ENCODE assay signal across 9 cellular contexts in the genomic region with DNA sequence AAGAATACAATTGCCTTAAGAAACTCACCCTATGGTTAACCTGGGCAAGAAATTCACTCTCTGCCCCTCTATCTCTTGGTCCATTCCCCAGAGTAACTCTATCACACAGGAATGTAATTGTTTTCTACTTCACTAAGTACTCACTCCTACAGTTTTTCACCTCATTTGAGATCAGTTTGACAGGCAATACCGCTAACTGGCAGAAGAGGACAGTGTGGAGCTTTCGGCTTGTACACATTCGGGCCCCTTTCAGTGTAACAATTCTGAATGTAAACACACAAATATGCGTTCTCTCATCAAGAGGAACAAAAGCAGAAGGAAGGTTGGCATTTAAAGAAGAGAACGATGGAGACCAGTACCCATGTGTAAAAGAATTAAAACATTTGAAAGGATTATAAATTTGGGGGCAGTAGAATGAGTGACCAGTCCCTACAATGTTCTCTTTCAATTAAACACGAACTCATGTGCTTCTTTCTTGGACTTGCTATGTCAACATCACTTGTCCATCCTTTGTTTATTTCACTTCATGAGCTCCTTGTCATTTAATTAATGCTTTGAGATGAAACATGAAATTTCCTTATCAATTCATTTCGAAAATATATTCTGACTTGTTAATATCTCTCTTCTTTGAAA.
DNase-seq lines count a peak whose midpoint lies in the region; ATAC-seq and TF ChIP-seq lines count a peak whose summit lies in the region.
"Had no signal": no experiment of that assay in that cellular context is flagged by ENCODE, and none has a peak within 500 bp of the region (broad histone marks: within the 10 kb centered on the region; RNA-seq: fewer than 3 reads in every experiment).

No MANE protein-coding gene starts in this region.

- 38 to 39% methylated on average over 7 of the region's 7 CpGs for WGBS in body of pancreas, 2 donors

- peak; percentile 31 for DNase-seq in EL
- no peak for DNase-seq in Peyer's patch
- DNase-seq in foreskin fibroblast = peak; percentile 3 to 28
- DNase-seq in activated T-cell treated with anti-CD3 and anti-CD28 coated beads, Interleukin-2, amount 50 U/mL, for 24 hours = no peak
- DNase-seq in coronary artery (ENCODE audit: low spot score) = no peak
- DNase-seq in body of pancreas = no peak
- DNase-seq in activated T-cell treated with anti-CD3 and anti-CD28 coated beads, Interleukin-2, amount 50 U/mL, for 1 hour = no peak

- CTCF ChIA-PET in HEK293 (lab: Yijun Ruan, JAX) = interaction anchor here (0.6 to 1.1 kb wide), 10 partner anchors 18 to 868 kb away, joined by 3 to 5 read pairs (median 4); no protein-coding TSS in a partner anchor

- H3K9me3 Mint-ChIP-seq in activated T-cell treated with anti-CD3 and anti-CD28 coated beads, Interleukin-2, amount 50 U/mL, for 24 hours = no peaks in the 10 kb centered on the region

- no peaks in the 10 kb centered on the region for H3K36me3 ChIP-seq in HEK293 (ENCODE audit: control insufficient read depth in 2 of 2, insufficient read depth in 1 of 2, low read length in 2 of 2)
- no peaks in the 10 kb centered on the region for H3K36me3 ChIP-seq in Peyer's patch
- no peaks in the 10 kb centered on the region for H3K36me3 ChIP-seq in body of pancreas (replicated peaks in 1 of 2; ENCODE audit: insufficient read depth in 1 of 2, low read depth in 2 of 2)
- H3K36me3 ChIP-seq: neutrophil had no signal

- H3K4me3 ChIP-seq in HEK293 (ENCODE audit: low read depth, low read length) = no peak overlapping the region
- no peak overlapping the region for H3K4me3 ChIP-seq in Peyer's patch
- H3K4me3 ChIP-seq in foreskin fibroblast (ENCODE audit: low read depth in 1 of 2, low read length in 2 of 2) = no peak overlapping the region
- no peak overlapping the region for H3K4me3 ChIP-seq in coronary artery
- H3K4me3 ChIP-seq in body of pancreas = no peak overlapping the region

- intact Hi-C loops in body of pancreas (cut with DNase I) = no loop called here

- H3K27ac ChIP-seq in HEK293 (ENCODE audit: extremely low read depth, low read depth, low read length) = no peak overlapping the region
- H3K27ac ChIP-seq in Peyer's patch = no peak overlapping the region
- no peak overlapping the region for H3K27ac ChIP-seq in coronary artery
- no peak overlapping the region for H3K27ac ChIP-seq in body of pancreas
- H3K27ac ChIP-seq: neutrophil had no signal

- no peak for ATAC-seq in body of pancreas

- H3K4me1 Mint-ChIP-seq in activated T-cell treated with anti-CD3 and anti-CD28 coated beads, Interleukin-2, amount 50 U/mL, for 24 hours (ENCODE audit: low read depth) = no peaks in the 10 kb centered on the region

- POLR2A ChIA-PET in HEK293 (lab: Yijun Ruan, JAX) = no interaction called here

- TF ChIP-seq CTCF in HEK293 (tag by site-specific recombination; IDR thresholded peaks at IDR 0.05) = peak; percentile 69
- TF ChIP-seq CTCF in Peyer's patch (IDR thresholded peaks at IDR 0.05) = peak in 4 of 6 experiments; percentile 34 to 65 (median 62)
- TF ChIP-seq CTCF in foreskin fibroblast (IDR thresholded peaks at IDR 0.05; ENCODE audit: low read depth, low read length) = peak; percentile 65
- TF ChIP-seq CTCF in coronary artery (IDR thresholded peaks at IDR 0.05) = no peak
- TF ChIP-seq CTCF in body of pancreas (IDR thresholded peaks at IDR 0.05) = peak in 3 of 7 experiments; percentile 8 to 19 (median 13)

- H3K27me3 Mint-ChIP-seq in activated T-cell treated with anti-CD3 and anti-CD28 coated beads, Interleukin-2, amount 50 U/mL, for 24 hours = no peaks in the 10 kb centered on the region

- no peaks in the 10 kb centered on the region for H3K36me3 Mint-ChIP-seq in activated T-cell treated with anti-CD3 and anti-CD28 coated beads, Interleukin-2, amount 50 U/mL, for 24 hours (ENCODE audit: low read depth)

- H3K27me3 ChIP-seq in Peyer's patch (no peaks in the 10 kb centered on the region), body of pancreas (no peaks in the 10 kb centered on the region)
- H3K27me3 ChIP-seq: neutrophil had no signal

- H3K9me3 ChIP-seq in HEK293 (ENCODE audit: control insufficient read depth, insufficient read depth, low read depth, low read length) (no peaks in the 10 kb centered on the region), Peyer's patch (no peaks in the 10 kb centered on the region), body of pancreas (no peaks in the 10 kb centered on the region)
- H3K9me3 ChIP-seq: neutrophil had no signal

- H3K4me1 ChIP-seq in HEK293 (ENCODE audit: control insufficient read depth, insufficient read depth, low read length) (no peaks in the 10 kb centered on the region), Peyer's patch (no peaks in the 10 kb centered on the region), body of pancreas (no peaks in the 10 kb centered on the region)

- no peak overlapping the region for H3K27ac Mint-ChIP-seq in activated T-cell treated with anti-CD3 and anti-CD28 coated beads, Interleukin-2, amount 50 U/mL, for 24 hours

- TF ChIP-seq POLR2A in Peyer's patch (IDR thresholded peaks at IDR 0.05) (no peak), body of pancreas (IDR thresholded peaks at IDR 0.05) (no peak)

- no peak overlapping the region for H3K4me3 Mint-ChIP-seq in activated T-cell treated with anti-CD3 and anti-CD28 coated beads, Interleukin-2, amount 50 U/mL, for 24 hours

TF ChIP-seq in HEK293, 187 proteins besides CTCF, POLR2A, EP300 and RAD21 (continues in another document):
- TF ChIP-seq, protein P1, sequence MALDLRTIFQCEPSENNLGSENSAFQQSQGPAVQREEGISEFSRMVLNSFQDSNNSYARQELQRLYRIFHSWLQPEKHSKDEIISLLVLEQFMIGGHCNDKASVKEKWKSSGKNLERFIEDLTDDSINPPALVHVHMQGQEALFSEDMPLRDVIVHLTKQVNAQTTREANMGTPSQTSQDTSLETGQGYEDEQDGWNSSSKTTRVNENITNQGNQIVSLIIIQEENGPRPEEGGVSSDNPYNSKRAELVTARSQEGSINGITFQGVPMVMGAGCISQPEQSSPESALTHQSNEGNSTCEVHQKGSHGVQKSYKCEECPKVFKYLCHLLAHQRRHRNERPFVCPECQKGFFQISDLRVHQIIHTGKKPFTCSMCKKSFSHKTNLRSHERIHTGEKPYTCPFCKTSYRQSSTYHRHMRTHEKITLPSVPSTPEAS (tag by site-specific recombination; IDR thresholded peaks at IDR 0.05) = no peak
- TF ChIP-seq ZNF654 (tag by site-specific recombination; IDR thresholded peaks at IDR 0.05; ENCODE audit: low read depth) = peak; percentile 66
- TF ChIP-seq ZNF529 (tag by site-specific recombination; IDR thresholded peaks at IDR 0.05; ENCODE audit: insufficient replicate concordance) = no peak
- no peak for TF ChIP-seq ZBTB17 (tag by site-specific recombination; IDR thresholded peaks at IDR 0.05)
- no peak for TF ChIP-seq GFI1B (tag by site-specific recombination; IDR thresholded peaks at IDR 0.05)
- no peak for TF ChIP-seq YY1 (tag by site-specific recombination; IDR thresholded peaks at IDR 0.05)
- TF ChIP-seq ZNF488 (tag by site-specific recombination; IDR thresholded peaks at IDR 0.05) = no peak
- no peak for TF ChIP-seq ZNF704 (tag by site-specific recombination; IDR thresholded peaks at IDR 0.05)
- no peak for TF ChIP-seq ZNF24 (tag by site-specific recombination; IDR thresholded peaks at IDR 0.05)
- no peak for TF ChIP-seq ZNF600 (tag by site-specific recombination; IDR thresholded peaks at IDR 0.05)
- TF ChIP-seq ZBTB11 (tag by site-specific recombination; conservative IDR thresholded peaks at IDR 0.05; ENCODE audit: low read depth) = peak; percentile 77
- TF ChIP-seq ZNF596 (tag by site-specific recombination; IDR thresholded peaks at IDR 0.05) = no peak
- 0 out of 2 replicates have a peak, but pooled peaks have one; percentile 49 for TF ChIP-seq ZNF626 (tag by site-specific recombination; IDR thresholded peaks at IDR 0.05)
- TF ChIP-seq GLI4 (tag by site-specific recombination; IDR thresholded peaks at IDR 0.05) = no peak
- TF ChIP-seq ZNF660 (tag by site-specific recombination; IDR thresholded peaks at IDR 0.05) = no peak

Comparison
In these comparisons a context has a peak if more than half of its experiments do, and no peak if none do; other contexts are left out.
1. DNase-seq: peak in EL (single experiment) and foreskin fibroblast (2 of 2); none in Peyer's patch (0 of 3), activated T-cell treated with anti-CD3 and anti-CD28 coated beads, Interleukin-2, amount 50 U/mL, for 24 hours (single experiment), coronary artery (single experiment), body of pancreas (0 of 4) and activated T-cell treated with anti-CD3 and anti-CD28 coated beads, Interleukin-2, amount 50 U/mL, for 1 hour (single experiment).